In genomic region chr10:22340362-22341189, GRCh38 we compare ENCODE assay signal across 8 cellular contexts. TPM values are rescaled to one million over a fixed set of nuclear protein-coding genes. Genes with fewer than 3 reads are reported as not detected.
DNase-seq lines count a peak whose midpoint lies in the region; ATAC-seq and TF ChIP-seq lines count a peak whose summit lies in the region.

No MANE protein-coding gene starts in this region.

- WGBS in iPS DF 6.9 (ENCODE audit: insufficient coverage, insufficient read length), result no CpG with 5 or more reads among the region's 96 CpGs
- 1% methylated on average over 96 of the region's 96 CpGs for WGBS in sigmoid colon, 2 donors

- peak overlapping the region; percentile 70 for H3K4me3 ChIP-seq in SU-DHL-6 (ENCODE audit: insufficient read depth, low read length, poor library complexity, severe bottlenecking)
- peak overlapping the region; percentile 39; the same call in 1 of the 2 replicates for H3K4me3 ChIP-seq in iPS DF 6.9 (ENCODE audit: low read length)
- peak overlapping the region; percentile 53 to 84 (median 72) for H3K4me3 ChIP-seq in sigmoid colon

- peak; percentile 30 for ATAC-seq in GM21737 (IDR thresholded peaks at IDR 0.05; ENCODE audit: unreplicated experiment)

- H3K9me3 Mint-ChIP-seq in IgD-negative memory B cell, result peaks cover 0 to 6% (median 0%) of the 10 kb centered on the region in 3 donors
- peaks cover 0 to 12% (median 8%) of the 10 kb centered on the region in 5 experiments for H3K9me3 Mint-ChIP-seq in brain

- H2AFZ ChIP-seq in SU-DHL-6 (ENCODE audit: low read depth, low read length, severe bottlenecking), result peak overlapping the region; percentile 96

- DNase-seq in DMS 273 (lab: John Stamatoyannopoulos, UW; ENCODE audit: unreplicated experiment) (peak; percentile 81), DMS 273 treated with DMSO at 0.1 percent for 48 hours (lab: John Stamatoyannopoulos, UW) (no peak), iPS DF 6.9 (ENCODE audit: low read depth, low spot score) (no peak), sigmoid colon (peak; percentile 82)

- peak overlapping the region; percentile 76 for H3K9ac ChIP-seq in SU-DHL-6 (ENCODE audit: low read length)

- no peak overlapping the region for H3K27ac ChIP-seq in SU-DHL-6 (ENCODE audit: low read depth, low read length)
- no peak overlapping the region for H3K27ac ChIP-seq in iPS DF 6.9 (ENCODE audit: low read length)
- peak overlapping the region; percentile 91 to 98 (median 96) for H3K27ac ChIP-seq in sigmoid colon

- H3K27me3 Mint-ChIP-seq in IgD-negative memory B cell (peaks cover 53% of the 10 kb centered on the region), brain (peaks cover 94% of the 10 kb centered on the region)

- H3F3A ChIP-seq in SU-DHL-6 (ENCODE audit: insufficient read depth), result peaks cover 3% of the 10 kb centered on the region; the same call in 1 of the 2 replicates

- H3K4me1 ChIP-seq in iPS DF 6.9 (ENCODE audit: control insufficient read depth, insufficient read depth, low read length) (peaks cover 3% of the 10 kb centered on the region; the same call in 1 of the 2 replicates), sigmoid colon (peaks cover 0 to 35% (median 30%) of the 10 kb centered on the region in 4 donors)

- peak overlapping the region; percentile 91 for H3K4me2 ChIP-seq in SU-DHL-6 (ENCODE audit: low read depth, low read length, poor library complexity, severe bottlenecking)

- peaks cover 3% of the 10 kb centered on the region for H3K36me3 Mint-ChIP-seq in IgD-negative memory B cell
- no peaks in the 10 kb centered on the region for H3K36me3 Mint-ChIP-seq in brain

- intact Hi-C loops in sigmoid colon (cut with DNase I), result loop anchor here (1.0 to 10.0 kb wide), 10 partner anchors 19 to 813 kb away; partner anchors contain the start of genes BMI1, DNAJC1, MSRB2 and PIP4K2A

- H3K4me1 Mint-ChIP-seq in IgD-negative memory B cell (peaks cover 8 to 30% (median 14%) of the 10 kb centered on the region in 3 donors), brain (peaks cover 31% of the 10 kb centered on the region)

- 0 out of 2 replicates have a peak, but pooled peaks cover 2% of the 10 kb centered on the region for H3K27me3 ChIP-seq in SU-DHL-6 (ENCODE audit: low read length)
- H3K27me3 ChIP-seq in iPS DF 6.9 (ENCODE audit: control insufficient read depth, insufficient read depth, low read length), result peaks cover 61% of the 10 kb centered on the region
- H3K27me3 ChIP-seq in sigmoid colon, result peaks cover 75 to 89% (median 79%) of the 10 kb centered on the region in 3 donors

- TF ChIP-seq CTCF in SU-DHL-6 (IDR thresholded peaks at IDR 0.05; ENCODE audit: insufficient read depth, low read length, poor library complexity, severe bottlenecking) (no peak), brain (conservative IDR thresholded peaks at IDR 0.05) (no peak), sigmoid colon (IDR thresholded peaks at IDR 0.05) (no peak)

- no peaks in the 10 kb centered on the region for H3K79me2 ChIP-seq in SU-DHL-6 (ENCODE audit: insufficient read depth, low read length)

- no peaks in the 10 kb centered on the region for H4K20me1 ChIP-seq in SU-DHL-6 (ENCODE audit: low read depth, low read length)

- no peak for TF ChIP-seq EP300 in sigmoid colon (IDR thresholded peaks at IDR 0.05)

- H3K4me3 Mint-ChIP-seq in IgD-negative memory B cell, result peak overlapping the region; percentile 90 to 99 (median 95)
- H3K4me3 Mint-ChIP-seq in brain, result peak overlapping the region; percentile 82 to 94 (median 85)

- TF ChIP-seq POLR2A in sigmoid colon (IDR thresholded peaks at IDR 0.05), result peak; percentile 34 to 37

- H3K9me2 ChIP-seq in SU-DHL-6 (replicated peaks; ENCODE audit: insufficient read depth, low read length), result no peaks in the 10 kb centered on the region

- H3K36me3 ChIP-seq in SU-DHL-6 (ENCODE audit: low read length), result no peaks in the 10 kb centered on the region
- H3K36me3 ChIP-seq in iPS DF 6.9 (ENCODE audit: control insufficient read depth, insufficient read depth, low read length), result no peaks in the 10 kb centered on the region
- no peaks in the 10 kb centered on the region for H3K36me3 ChIP-seq in sigmoid colon

- H3K9me3 ChIP-seq in SU-DHL-6 (ENCODE audit: insufficient read depth, low read length) (no peaks in the 10 kb centered on the region), iPS DF 6.9 (ENCODE audit: control insufficient read depth, insufficient read depth, low read length) (no peaks in the 10 kb centered on the region), sigmoid colon (no peaks in the 10 kb centered on the region)

- peak overlapping the region; percentile 96 to 98 (median 98) for H3K27ac Mint-ChIP-seq in IgD-negative memory B cell
- H3K27ac Mint-ChIP-seq in brain, result peak overlapping the region in 4 of 5 experiments; percentile 65 to 82 (median 70)

RNA-seq across cellular contexts. Expression of gene SPAG6, which starts 4.7 kb away (rescaled TPM):
- not detected for polyA plus RNA-seq in IgD-negative memory B cell
- 16.3 TPM for polyA plus RNA-seq in brain (ENCODE audit: insufficient read depth, low read depth, low replicate concordance)
- total RNA-seq in sigmoid colon, result not detected
- polyA plus RNA-seq in sigmoid colon, result under 1 TPM in 1 of 3 donors, not detected in 2; 0.16 TPM

RNA-seq across cellular contexts. Expression of gene BMI1, which starts 19.7 kb away (rescaled TPM):
- 37.9 TPM for polyA plus RNA-seq in IgD-negative memory B cell
- polyA plus RNA-seq in brain (ENCODE audit: insufficient read depth, low read depth, low replicate concordance), result 32.5 TPM
- 100 to 1,000 TPM in 2 of 4 donors, 10 to 100 TPM in 2; 58.9 to 123 (median 94.2) TPM for total RNA-seq in sigmoid colon
- polyA plus RNA-seq in sigmoid colon, result 10 to 100 TPM; 16.3 to 20.8 (median 18.6) TPM

RNA-seq across cellular contexts. Expression of gene COMMD3, which starts 24.4 kb away (rescaled TPM):
- polyA plus RNA-seq in IgD-negative memory B cell, result 85.0 TPM
- polyA plus RNA-seq in brain (ENCODE audit: insufficient read depth, low read depth, low replicate concordance), result 64.7 TPM
- 10 to 100 TPM; 45.3 to 80.1 (median 61.6) TPM for total RNA-seq in sigmoid colon
- polyA plus RNA-seq in sigmoid colon, result 10 to 100 TPM; 42.3 to 61.9 (median 57.8) TPM

Comparison
In these comparisons a context has a peak if more than half of its experiments do, and no peak if none do; other contexts are left out.
1. DNase-seq: peak in DMS 273 (single experiment) and sigmoid colon (single experiment); none in DMS 273 treated with DMSO at 0.1 percent for 48 hours (single experiment) and iPS DF 6.9 (single experiment).
2. H3K27ac ChIP-seq: peak in sigmoid colon (4 of 4); none in SU-DHL-6 (single experiment) and iPS DF 6.9 (single experiment).
3. RNA of gene SPAG6, which starts 4.7 kb away (polyA plus RNA-seq): 16.3 TPM in brain (single experiment); not detected in IgD-negative memory B cell (single experiment) and 0.16 TPM in sigmoid colon; every median in the first group is over 10 times any median in the second.
4. Peak in every context shown above with its lines, with median percentiles within 50 percentile points of each other: H3K4me3 ChIP-seq.